Comparison of ENCODE assay signal across 8 cellular contexts in genomic region chr2:46645681-46646162, GRCh38. TPM values are rescaled to one million over a fixed set of nuclear protein-coding genes. Genes with fewer than 3 reads are reported as not detected.
DNase-seq lines count a peak whose midpoint lies in the region; ATAC-seq, FAIRE-seq and TF ChIP-seq lines count a peak whose summit lies in the region.

No MANE protein-coding gene starts in this region.

- H3K36me3 ChIP-seq in GM23338 (ENCODE audit: insufficient read depth), result peaks cover 8% of the 10 kb centered on the region; the same call in 1 of the 2 replicates
- peaks cover 0 to 25% of the 10 kb centered on the region in 2 experiments for H3K36me3 ChIP-seq in SK-N-SH (replicated peaks in 1 of 2; ENCODE audit: control insufficient read depth in 1 of 2, insufficient read depth in 2 of 2, low read length in 1 of 2)
- H3K36me3 ChIP-seq in MM.1S (replicated peaks; ENCODE audit: insufficient read depth, low read length), result no peaks in the 10 kb centered on the region

- CTCF ChIA-PET in SK-N-SH (lab: Yijun Ruan, JAX), result interaction anchor here (0.9 to 4.2 kb wide), 10 partner anchors 10 to 653 kb away, joined by 3 to 23 read pairs (median 4); no protein-coding TSS in a partner anchor

- peaks cover 3% of the 10 kb centered on the region for H3K27me3 Mint-ChIP-seq in GM23338 (ENCODE audit: insufficient read depth, low read depth, poor library complexity)

- no peak overlapping the region for H3K4me3 ChIP-seq in GM23338
- no peak overlapping the region for H3K4me3 ChIP-seq in SK-N-SH (ENCODE audit: low read depth in 2 of 2, low read length in 1 of 2)
- H3K4me3 ChIP-seq in skin epidermis, result no peak overlapping the region
- H3K4me3 ChIP-seq in MM.1S (ENCODE audit: low read length), result no peak overlapping the region

- H2AFZ ChIP-seq in GM23338 (no peak overlapping the region), SK-N-SH (ENCODE audit: low read depth) (peak overlapping the region; percentile 43; the same call in 1 of the 2 replicates), MM.1S (ENCODE audit: low read length) (no peak overlapping the region)

- H3K27ac Mint-ChIP-seq in GM23338, result peak overlapping the region; percentile 76; the same call in 1 of the 2 replicates

- no peak for TF ChIP-seq EP300 in SK-N-SH (IDR thresholded peaks at IDR 0.05; ENCODE audit: borderline replicate concordance in 1 of 2, low read depth in 1 of 2, low read length in 1 of 2)

- no peak overlapping the region for H3K4me3 Mint-ChIP-seq in GM23338

- ATAC-seq in GM23338, result no peak

- peaks cover 29% of the 10 kb centered on the region for H3K36me3 Mint-ChIP-seq in GM23338 (ENCODE audit: low read depth)

- H3K9me3 ChIP-seq in SK-N-SH, result 0 out of 2 replicates have a peak, but pooled peaks cover 4% of the 10 kb centered on the region
- H3K9me3 ChIP-seq in MM.1S (replicated peaks; ENCODE audit: insufficient read depth, low read length), result no peaks in the 10 kb centered on the region

- H3K4me2 ChIP-seq in GM23338, result no peak overlapping the region
- H3K4me2 ChIP-seq in SK-N-SH, result peak overlapping the region; percentile 22; the same call in 1 of the 2 replicates
- H3K4me2 ChIP-seq in MM.1S (ENCODE audit: low read depth, low read length), result no peak overlapping the region

- no peaks in the 10 kb centered on the region for H3K4me1 Mint-ChIP-seq in GM23338

- no peak for TF ChIP-seq CTCF in GM23338 (conservative IDR thresholded peaks at IDR 0.05; ENCODE audit: low read depth in 2 of 2)
- TF ChIP-seq CTCF in SK-N-SH (IDR thresholded peaks at IDR 0.05), result no peak
- TF ChIP-seq CTCF in MM.1S (IDR thresholded peaks at IDR 0.05; ENCODE audit: low read length), result no peak

- no peak overlapping the region for H3K9ac ChIP-seq in SK-N-SH
- no peak overlapping the region for H3K9ac ChIP-seq in MM.1S (ENCODE audit: low read length)

- 73% methylated on average over 3 of the region's 3 CpGs for WGBS in SK-N-SH (ENCODE audit: low lambda C conversion rate)

- POLR2A ChIA-PET in SK-N-SH (lab: Yijun Ruan, JAX), result no interaction called here

- H3K9me3 Mint-ChIP-seq in GM23338, result peaks cover 29% of the 10 kb centered on the region

- no peaks in the 10 kb centered on the region for H3K4me1 ChIP-seq in GM23338 (ENCODE audit: insufficient read depth)
- H3K4me1 ChIP-seq in SK-N-SH (ENCODE audit: control insufficient read depth in 1 of 2, insufficient read depth in 2 of 2, low read depth in 1 of 2, low read length in 1 of 2), result peaks cover 12 to 21% of the 10 kb centered on the region in 2 experiments; a peak in 3 of 4 replicates
- H3K4me1 ChIP-seq in MM.1S (ENCODE audit: low read length), result peaks cover 5% of the 10 kb centered on the region; the same call in 1 of the 2 replicates

- no peaks in the 10 kb centered on the region for H4K20me1 ChIP-seq in GM23338 (replicated peaks; ENCODE audit: insufficient read depth)
- no peaks in the 10 kb centered on the region for H4K20me1 ChIP-seq in SK-N-SH (ENCODE audit: insufficient read depth)
- H4K20me1 ChIP-seq in MM.1S (ENCODE audit: insufficient read depth, low read length), result no peaks in the 10 kb centered on the region

- no peak for FAIRE-seq in frontal cortex (lab: Jason Lieb, UNC)

- DNase-seq in GM23338 (ENCODE audit: low spot score), result no peak
- no peak for DNase-seq in SK-N-SH
- DNase-seq in glomerular visceral epithelial cell (ENCODE audit: extremely low spot score), result peak; percentile 22
- DNase-seq in amniotic stem cell (lab: John Stamatoyannopoulos, UW), result no peak
- DNase-seq in MV-4-11 (lab: John Stamatoyannopoulos, UW), result no peak
- no peak for DNase-seq in MM.1S
- DNase-seq in frontal cortex (ENCODE audit: low spot score in 2 of 2), result no peak

- no peak for TF ChIP-seq RAD21 in SK-N-SH (IDR thresholded peaks at IDR 0.05; ENCODE audit: low read length)

- no peak overlapping the region for H3K27ac ChIP-seq in GM23338 (ENCODE audit: low read depth)
- peak overlapping the region; percentile 54 to 69 for H3K27ac ChIP-seq in SK-N-SH (ENCODE audit: low read depth in 2 of 2, low read length in 1 of 2)
- H3K27ac ChIP-seq in skin epidermis, result peak overlapping the region in 19 of 21 experiments; percentile 3 to 79 (median 64)
- no peak overlapping the region for H3K27ac ChIP-seq in MM.1S (ENCODE audit: low read length)

- no peaks in the 10 kb centered on the region for H3K79me2 ChIP-seq in GM23338 (replicated peaks; ENCODE audit: insufficient read depth)
- H3K79me2 ChIP-seq in SK-N-SH (ENCODE audit: insufficient read depth), result no peaks in the 10 kb centered on the region
- no peaks in the 10 kb centered on the region for H3K79me2 ChIP-seq in MM.1S (ENCODE audit: low read length)

- H3K9me2 ChIP-seq in GM23338 (ENCODE audit: insufficient read depth) (no peaks in the 10 kb centered on the region), SK-N-SH (no peaks in the 10 kb centered on the region), MM.1S (replicated peaks; ENCODE audit: insufficient read depth, low read length) (no peaks in the 10 kb centered on the region)

- H3F3A ChIP-seq in GM23338 (replicated peaks; ENCODE audit: low read depth) (no peaks in the 10 kb centered on the region), SK-N-SH (replicated peaks; ENCODE audit: insufficient read depth) (peaks cover 13% of the 10 kb centered on the region), MM.1S (ENCODE audit: insufficient read depth, low read length) (peaks cover 8% of the 10 kb centered on the region)

- H3K27me3 ChIP-seq in GM23338 (ENCODE audit: insufficient read depth) (no peaks in the 10 kb centered on the region), SK-N-SH (ENCODE audit: insufficient read depth) (no peaks in the 10 kb centered on the region), MM.1S (replicated peaks; ENCODE audit: insufficient read depth, low read length) (peaks cover 16% of the 10 kb centered on the region)

TF ChIP-seq in GM23338, 12 proteins besides CTCF, POLR2A, EP300 and RAD21 (continues in another document):
- TF ChIP-seq EZH2 (IDR thresholded peaks at IDR 0.05; ENCODE audit: low read depth, unreplicated experiment), result no peak

TF ChIP-seq in SK-N-SH, 30 proteins besides CTCF, POLR2A, EP300 and RAD21:
- 0 out of 2 replicates have a peak, but pooled peaks have one; percentile 21 for TF ChIP-seq NFIC (IDR thresholded peaks at IDR 0.05; ENCODE audit: borderline replicate concordance)
- no peak for TF ChIP-seq RFX5 (IDR thresholded peaks at IDR 0.05; ENCODE audit: low read length)
- TF ChIP-seq, protein P1, sequence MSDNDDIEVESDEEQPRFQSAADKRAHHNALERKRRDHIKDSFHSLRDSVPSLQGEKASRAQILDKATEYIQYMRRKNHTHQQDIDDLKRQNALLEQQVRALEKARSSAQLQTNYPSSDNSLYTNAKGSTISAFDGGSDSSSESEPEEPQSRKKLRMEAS (IDR thresholded peaks at IDR 0.05; ENCODE audit: low read depth), result peak; percentile 50; the same call in 1 of the 2 replicates
- no peak for TF ChIP-seq ZBTB33 (IDR thresholded peaks at IDR 0.05; ENCODE audit: borderline replicate concordance, low read depth)
- TF ChIP-seq FOSL2 (IDR thresholded peaks at IDR 0.05; ENCODE audit: borderline replicate concordance, low read depth), result no peak; the same call in 1 of the 2 replicates

RNA-seq across cellular contexts. Expression of gene CRIPT, which starts 28.7 kb away (rescaled TPM):
- 10.8 and 11.1 TPM in 2 replicates for total RNA-seq in GM23338 (2014; rRNA removed; shearing (Covaris generic))
- polyA plus RNA-seq in GM23338 (2016; fragmentation: Nextera tagmentation; extraction: Ambion mirVana), result 26.8 and 27.1 TPM in 2 replicates
- 6.9 and 7.2 TPM in 2 replicates for polyA plus RNA-seq in SK-N-SH (2012; rRNA removed)
- 11.5 and 17.7 TPM in 2 replicates for polyA plus RNA-seq in SK-N-SH (2012; cell fraction: cytosol; rRNA removed)
- polyA plus RNA-seq in SK-N-SH (2012; cell fraction: nucleus; rRNA removed), result 1.7 and 3.7 TPM in 2 replicates
- total RNA-seq in frontal cortex, result 46.1 TPM

RNA-seq across cellular contexts. Expression of gene PIGF, which starts 28.9 kb away (rescaled TPM):
- total RNA-seq in GM23338 (2014; rRNA removed; shearing (Covaris generic)), result 41.6 and 44.0 TPM in 2 replicates
- polyA plus RNA-seq in GM23338 (2016; fragmentation: Nextera tagmentation; extraction: Ambion mirVana), result 40.5 and 43.5 TPM in 2 replicates
- 38.0 and 55.2 TPM in 2 replicates for polyA plus RNA-seq in SK-N-SH (2012; rRNA removed)
- polyA plus RNA-seq in SK-N-SH (2012; cell fraction: cytosol; rRNA removed), result 52.3 and 60.7 TPM in 2 replicates
- polyA plus RNA-seq in SK-N-SH (2012; cell fraction: nucleus; rRNA removed), result 34.9 and 58.4 TPM in 2 replicates
- 26.5 TPM for total RNA-seq in frontal cortex

RNA-seq across cellular contexts. Expression of gene SOCS5, which starts 53.4 kb away (rescaled TPM):
- 23.9 and 24.1 TPM in 2 replicates for total RNA-seq in GM23338 (2014; rRNA removed; shearing (Covaris generic))
- polyA plus RNA-seq in GM23338 (2016; fragmentation: Nextera tagmentation; extraction: Ambion mirVana), result 5.5 and 5.8 TPM in 2 replicates
- polyA plus RNA-seq in SK-N-SH (2012; rRNA removed), result 23.1 and 29.0 TPM in 2 replicates
- 33.1 and 33.3 TPM in 2 replicates for polyA plus RNA-seq in SK-N-SH (2012; cell fraction: cytosol; rRNA removed)
- polyA plus RNA-seq in SK-N-SH (2012; cell fraction: nucleus; rRNA removed), result 17.6 and 28.6 TPM in 2 replicates
- total RNA-seq in frontal cortex, result 37.9 TPM

Comparison
In these comparisons a context has a peak if more than half of its experiments do, and no peak if none do; other contexts are left out.
1. H3K27ac ChIP-seq: peak in SK-N-SH (2 of 2) and skin epidermis (19 of 21); none in GM23338 (single experiment) and MM.1S (single experiment).